In genomic region chr7:142774826-142775225, GRCh38 we compare ENCODE assay signal across 20 cellular contexts. TPM values are rescaled to one million over a fixed set of nuclear protein-coding genes. Genes with fewer than 3 reads are reported as not detected.
A peak's percentile ranks its signal among the peaks of the same experiment; 100 is the strongest.
DNase-seq lines count a peak whose midpoint lies in the region; ATAC-seq and TF ChIP-seq lines count a peak whose summit lies in the region.
"Had no signal": no experiment of that assay in that cellular context is flagged by ENCODE, and none has a peak within 500 bp of the region (broad histone marks: within the 10 kb centered on the region; RNA-seq: fewer than 3 reads in every experiment).

No MANE protein-coding gene starts in this region.

- H3K27me3 ChIP-seq in osteoblast (ENCODE audit: insufficient read depth, low read length) = peaks cover 18% of the 10 kb centered on the region
- H3K27me3 ChIP-seq: Peyer's patch had no signal

- TF ChIP-seq CTCF in AG10803 (conservative IDR thresholded peaks at IDR 0.05; ENCODE audit: low read length) (no peak), astrocyte of the spinal cord (IDR thresholded peaks at IDR 0.05; ENCODE audit: low read depth, low read length) (no peak), osteoblast (IDR thresholded peaks at IDR 0.05; ENCODE audit: extremely low read depth, low read depth, low read length) (no peak)

- no peaks in the 10 kb centered on the region for H3K36me3 ChIP-seq in osteoblast (ENCODE audit: insufficient read depth, low read length)
- H3K36me3 ChIP-seq: Peyer's patch had no signal

- H3K9me3 ChIP-seq in osteoblast (ENCODE audit: low read depth, low read length) = no peaks in the 10 kb centered on the region
- H3K9me3 ChIP-seq: Caco-2 had no signal

- no peaks in the 10 kb centered on the region for H4K20me1 ChIP-seq in osteoblast (ENCODE audit: insufficient read depth, low read length)

- in situ Hi-C loops in astrocyte of the spinal cord (cut with HindIII; ENCODE audit: low sequenced_read_pairs) = no loop called here

- TF ChIP-seq EP300 in Ishikawa (IDR thresholded peaks at IDR 0.05; ENCODE audit: borderline replicate concordance) = peak; percentile 87

- no peak for TF ChIP-seq RAD21 in Ishikawa (IDR thresholded peaks at IDR 0.05; ENCODE audit: low read depth)

- H3K4me2 ChIP-seq in osteoblast (ENCODE audit: insufficient read depth, low read length) = no peak overlapping the region

- no peak for ATAC-seq in GM21717 (IDR thresholded peaks at IDR 0.05; ENCODE audit: unreplicated experiment)

- no peak overlapping the region for H3K4me3 ChIP-seq in AG10803 (ENCODE audit: low read length)
- H3K4me3 ChIP-seq in astrocyte of the spinal cord (ENCODE audit: low read depth, low read length) = no peak overlapping the region
- H3K4me3 ChIP-seq in osteoblast (ENCODE audit: insufficient read depth, low read length) = no peak overlapping the region
- H3K4me3 ChIP-seq: Peyer's patch had no signal

- DNase-seq in AG10803 (ENCODE audit: low read depth) = peak; percentile 35
- DNase-seq in astrocyte of the spinal cord (ENCODE audit: low read depth, low spot score) = peak; percentile 39
- peak; percentile 54 for DNase-seq in kidney tubule cell (ENCODE audit: low spot score)
- DNase-seq in osteoblast (ENCODE audit: insufficient read length, low spot score, missing footprints) = no peak
- no peak for DNase-seq in activated CD8-positive, alpha-beta memory T cell treated with anti-CD3 and anti-CD28 coated beads, Interleukin-2, amount 50 U/mL, for 4 hours
- no peak for DNase-seq in Kasumi-1 (lab: John Stamatoyannopoulos, UW)
- DNase-seq: AML-193, Caco-2, DMS53, GDM1, NCI-H1105 treated with DMSO at 0.1 percent for 48 hours, NCI-H187, NCI-H82, Peyer's patch, SHP77 had no signal

- no peaks in the 10 kb centered on the region for H3K79me2 ChIP-seq in osteoblast (ENCODE audit: insufficient read depth, low read length)

- H2AFZ ChIP-seq in osteoblast (ENCODE audit: low read length) = no peak overlapping the region

- H3K27ac ChIP-seq in osteoblast (ENCODE audit: low read depth, low read length) = no peak overlapping the region
- H3K27ac ChIP-seq: Peyer's patch had no signal

- peaks cover 7% of the 10 kb centered on the region for H3K4me1 ChIP-seq in osteoblast (ENCODE audit: insufficient read depth, low read length)
- H3K4me1 ChIP-seq: Caco-2 had no signal

TF ChIP-seq in Ishikawa, 13 proteins besides CTCF, POLR2A, EP300 and RAD21:
- 0 out of 2 replicates have a peak, but pooled peaks have one; percentile 22 for TF ChIP-seq CEBPB (IDR thresholded peaks at IDR 0.05)
- TF ChIP-seq TAF1 (IDR thresholded peaks at IDR 0.05; ENCODE audit: low read depth) = no peak
- 0 out of 2 replicates have a peak, but pooled peaks have one; percentile 16 for TF ChIP-seq FOXM1 (IDR thresholded peaks at IDR 0.05; ENCODE audit: borderline replicate concordance, low read depth)
- TF ChIP-seq TCF12 (IDR thresholded peaks at IDR 0.05; ENCODE audit: low read depth) = peak; percentile 89
- no peak for TF ChIP-seq ZBTB7A (IDR thresholded peaks at IDR 0.05; ENCODE audit: low read depth)
- TF ChIP-seq REST (IDR thresholded peaks at IDR 0.05; ENCODE audit: low read depth) = no peak
- peak; percentile 92 for TF ChIP-seq NFIC (IDR thresholded peaks at IDR 0.05)
- TF ChIP-seq EGR1 (IDR thresholded peaks at IDR 0.05) = no peak
- peak; percentile 92 for TF ChIP-seq TEAD4 (IDR thresholded peaks at IDR 0.05)

RNA-seq across cellular contexts. Expression of gene PRSS2, which starts 4.1 kb away (rescaled TPM):
- not detected in 2 replicates for total RNA-seq in osteoblast
- total RNA-seq: A673, H1, NCI-H460 had no signal

RNA-seq across cellular contexts. Expression of gene PRSS1, which starts 25.6 kb away (rescaled TPM):
- total RNA-seq in osteoblast = not detected in 2 replicates
- total RNA-seq: A673, H1, NCI-H460, Peyer's patch had no signal

Comparison
In these comparisons a context has a peak if more than half of its experiments do, and no peak if none do; other contexts are left out.
1. DNase-seq: peak in AG10803 (single experiment), astrocyte of the spinal cord (single experiment) and kidney tubule cell (single experiment); none in osteoblast (single experiment), activated CD8-positive, alpha-beta memory T cell treated with anti-CD3 and anti-CD28 coated beads, Interleukin-2, amount 50 U/mL, for 4 hours (single experiment) and Kasumi-1 (0 of 2).